In the genomic region with DNA sequence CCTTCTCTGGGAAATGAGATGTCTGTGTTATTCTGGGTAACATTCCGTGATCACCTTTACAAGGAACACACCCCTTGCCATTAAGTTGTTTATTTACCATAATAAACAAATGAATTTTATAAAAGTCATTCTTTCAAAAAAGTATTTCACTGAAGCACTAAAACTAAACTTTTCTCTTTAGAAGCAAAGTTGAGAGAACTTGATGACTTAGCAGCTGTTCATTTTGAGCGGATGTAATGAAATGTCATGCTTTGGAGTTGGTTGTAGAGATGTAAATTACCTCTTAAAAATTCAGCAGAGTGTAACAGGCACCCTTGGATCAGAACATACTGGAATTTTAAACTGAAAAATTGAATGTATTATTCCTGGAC, we compare ENCODE assay signal across 10 cellular contexts.
DNase-seq lines count a peak whose midpoint lies in the region; ATAC-seq, FAIRE-seq and TF ChIP-seq lines count a peak whose summit lies in the region.
"Had no signal": no experiment of that assay in that cellular context is flagged by ENCODE, and none has a peak within 500 bp of the region (broad histone marks: within the 10 kb centered on the region; RNA-seq: fewer than 3 reads in every experiment).

No MANE protein-coding gene starts in this region.

- no peak for TF ChIP-seq POLR2A in GM12891 (IDR thresholded peaks at IDR 0.05; ENCODE audit: low read depth, low read length)

- peak overlapping the region; percentile 12 for H2AFZ ChIP-seq in fibroblast of lung (ENCODE audit: low read length)

- H3K4me3 ChIP-seq in fibroblast of lung (replicated peaks in 1 of 4; ENCODE audit: control extremely low read depth in 1 of 4, insufficient read depth in 1 of 4, low read depth in 3 of 4, low read length in 4 of 4) (peak overlapping the region in 3 of 4 experiments; percentile 34 to 79 (median 50)), upper lobe of right lung (peak overlapping the region; percentile 54)

- no peaks in the 10 kb centered on the region for H3K79me2 ChIP-seq in fibroblast of lung (ENCODE audit: control insufficient read depth, insufficient read depth, low read length)

- H3K27ac ChIP-seq in fibroblast of lung (ENCODE audit: insufficient read depth, low read length) (no peak overlapping the region), upper lobe of right lung (peak overlapping the region; percentile 79)

- no peaks in the 10 kb centered on the region for H3K36me3 ChIP-seq in fibroblast of lung (ENCODE audit: control insufficient read depth, insufficient read depth, low read length)
- H3K36me3 ChIP-seq in upper lobe of right lung, result no peaks in the 10 kb centered on the region

- TF ChIP-seq CTCF in fibroblast of lung (conservative IDR thresholded peaks at IDR 0.05 in 1 of 2, IDR thresholded peaks at IDR 0.05 in 1 of 2; ENCODE audit: low read depth in 1 of 2, low read length in 2 of 2) (no peak), nephron progenitor cell (IDR thresholded peaks at IDR 0.05) (no peak), upper lobe of right lung (IDR thresholded peaks at IDR 0.05) (no peak), GM10248 (IDR thresholded peaks at IDR 0.05; ENCODE audit: control extremely low read depth, extremely low read depth, low read depth, missing control alignments) (no peak)

- ATAC-seq in activated CD4-positive, alpha-beta T cell treated with anti-CD3 and anti-CD28 coated beads for 36 hours, result no peak
- no peak for ATAC-seq in upper lobe of right lung

- H3K27ac Mint-ChIP-seq in activated CD4-positive, alpha-beta T cell treated with anti-CD3 and anti-CD28 coated beads for 36 hours, result no peak overlapping the region
- H3K27ac Mint-ChIP-seq in nephron progenitor cell, result no peak overlapping the region

- peaks cover 12% of the 10 kb centered on the region for H3K4me1 Mint-ChIP-seq in activated CD4-positive, alpha-beta T cell treated with anti-CD3 and anti-CD28 coated beads for 36 hours
- peaks cover 48% of the 10 kb centered on the region for H3K4me1 Mint-ChIP-seq in nephron progenitor cell

- no peak overlapping the region for H3K9ac ChIP-seq in fibroblast of lung (ENCODE audit: insufficient read depth, low read length)

- no peaks in the 10 kb centered on the region for H4K20me1 ChIP-seq in fibroblast of lung (ENCODE audit: control insufficient read depth, extremely low read depth, insufficient read depth, low read length)

- intact Hi-C loops in activated CD4-positive, alpha-beta T cell treated with anti-CD3 and anti-CD28 coated beads for 36 hours (cut with DNase I, micrococcal nuclease), result no loop called here
- intact Hi-C loops in upper lobe of right lung (cut with DNase I), result no loop called here

- CTCF ChIA-PET in activated CD4-positive, alpha-beta T cell treated with anti-CD3 and anti-CD28 coated beads for 36 hours (lab: Charles Lee), result interaction anchor here (0.8 to 1.9 kb wide), 2 partner anchors 23 to 87 kb away, joined by 4 to 6 read pairs; no protein-coding TSS in a partner anchor
- CTCF ChIA-PET in GM10248 (lab: Yijun Ruan, JAX), result interaction anchor here (1.7 to 3.3 kb wide), 2 partner anchors 10 to 390 kb away, joined by 4 to 11 read pairs; no protein-coding TSS in a partner anchor

- peak overlapping the region; percentile 95 for H3K4me2 ChIP-seq in fibroblast of lung (ENCODE audit: extremely low read depth, insufficient read depth, low read length)

- H3K9me3 ChIP-seq in fibroblast of lung (ENCODE audit: control insufficient read depth, insufficient read depth, low read depth, low read length) (no peaks in the 10 kb centered on the region), upper lobe of right lung (no peaks in the 10 kb centered on the region)

- H3K4me3 Mint-ChIP-seq in activated CD4-positive, alpha-beta T cell treated with anti-CD3 and anti-CD28 coated beads for 36 hours, result peak overlapping the region; percentile 49
- peak overlapping the region; percentile 87 for H3K4me3 Mint-ChIP-seq in nephron progenitor cell

- H3K27me3 ChIP-seq in fibroblast of lung (ENCODE audit: control insufficient read depth, insufficient read depth, low read length), result no peaks in the 10 kb centered on the region
- no peaks in the 10 kb centered on the region for H3K27me3 ChIP-seq in upper lobe of right lung

- no peaks in the 10 kb centered on the region for H3K4me1 ChIP-seq in fibroblast of lung (ENCODE audit: control insufficient read depth, extremely low read depth, insufficient read depth, low read length)
- H3K4me1 ChIP-seq in upper lobe of right lung, result peaks cover 9% of the 10 kb centered on the region

- DNase-seq in activated CD4-positive, alpha-beta T cell treated with anti-CD3 and anti-CD28 coated beads for 36 hours, result no peak
- DNase-seq in activated CD4-positive, alpha-beta T cell treated with anti-CD3 and anti-CD28 coated beads for 48 hours, result no peak
- no peak for DNase-seq in fibroblast of lung (ENCODE audit: low read depth in 2 of 2)
- DNase-seq in nephron progenitor cell, result no peak
- no peak for DNase-seq in upper lobe of right lung
- no peak for DNase-seq in GM12891 (ENCODE audit: insufficient read length, low spot score)
- no peak for DNase-seq in GM10248 (ENCODE audit: extremely low spot score)
- DNase-seq in AG20443 (ENCODE audit: low spot score), result no peak
- DNase-seq: activated effector memory CD4-positive, alpha-beta T cell treated with anti-CD3 and anti-CD28 coated beads, Interleukin-2, amount 50 U/mL, for 16 hours; MM.1S had no signal

- H3K36me3 Mint-ChIP-seq in activated CD4-positive, alpha-beta T cell treated with anti-CD3 and anti-CD28 coated beads for 36 hours (ENCODE audit: low read depth), result no peaks in the 10 kb centered on the region
- H3K36me3 Mint-ChIP-seq in nephron progenitor cell (ENCODE audit: low read depth), result no peaks in the 10 kb centered on the region

- no peak for FAIRE-seq in GM12891 (lab: Jason Lieb, UNC)

- peaks cover 21% of the 10 kb centered on the region for H3K27me3 Mint-ChIP-seq in activated CD4-positive, alpha-beta T cell treated with anti-CD3 and anti-CD28 coated beads for 36 hours
- no peaks in the 10 kb centered on the region for H3K27me3 Mint-ChIP-seq in nephron progenitor cell (ENCODE audit: low read depth, poor library complexity)

- POLR2A ChIA-PET in activated CD4-positive, alpha-beta T cell treated with anti-CD3 and anti-CD28 coated beads for 36 hours (lab: Charles Lee), result no interaction called here
- POLR2A ChIA-PET in GM10248 (lab: Yijun Ruan, JAX), result no interaction called here

- no peaks in the 10 kb centered on the region for H3K9me3 Mint-ChIP-seq in activated CD4-positive, alpha-beta T cell treated with anti-CD3 and anti-CD28 coated beads for 36 hours (ENCODE audit: low read depth)
- no peaks in the 10 kb centered on the region for H3K9me3 Mint-ChIP-seq in nephron progenitor cell

TF ChIP-seq in GM12891, 5 proteins besides CTCF, POLR2A, EP300 and RAD21:
- TF ChIP-seq POLR2AphosphoS5 (IDR thresholded peaks at IDR 0.05; ENCODE audit: low read depth, low read length) (no peak), PAX5 (IDR thresholded peaks at IDR 0.05; ENCODE audit: insufficient read depth, low read length, severe bottlenecking) (no peak), SPI1 (IDR thresholded peaks at IDR 0.05; ENCODE audit: low read depth, low read length) (no peak), POU2F2 (IDR thresholded peaks at IDR 0.05; ENCODE audit: low read depth, low read length) (no peak), TAF1 (IDR thresholded peaks at IDR 0.05; ENCODE audit: low read depth, low read length) (no peak)
